Comparison of ENCODE assay signal across 25 cellular contexts in genomic region chr5:81908044-81908443, GRCh38.
"Had no signal": no experiment of that assay in that cellular context is flagged by ENCODE, and none has a peak within 500 bp of the region (broad histone marks: within the 10 kb centered on the region; RNA-seq: fewer than 3 reads in every experiment).

No MANE protein-coding gene starts in this region.

- H3K36me3 ChIP-seq: adrenal gland, esophagus squamous epithelium, left lung, tibial nerve, WERI-Rb-1 had no signal

- FAIRE-seq: colon, islet of Langerhans had no signal

- H3K4me3 ChIP-seq: adrenal gland, esophagus squamous epithelium, left lung, lung, tibial nerve had no signal

- H3K27me3 ChIP-seq: adrenal gland, esophagus squamous epithelium, left lung, tibial nerve had no signal

- H3K27ac ChIP-seq: esophagus squamous epithelium, left lung, tibial nerve, WERI-Rb-1 had no signal

- ATAC-seq: activated CD4-positive, CD25-positive, alpha-beta regulatory T cell treated with anti-CD3 and anti-CD28 coated beads, Interleukin-2, amount 50 U/mL, for 24 hours; left lung; right cardiac atrium had no signal

- H3K4me1 ChIP-seq: adrenal gland, left lung had no signal

- H3K9me3 ChIP-seq: adrenal gland, esophagus squamous epithelium, left lung, tibial nerve had no signal

- DNase-seq: activated CD4-positive, alpha-beta T cell treated with anti-CD3 and anti-CD28 coated beads for 48 hours; activated CD4-positive, alpha-beta T cell treated with anti-CD3 and anti-CD28 coated beads, Interleukin-2, amount 50 U/mL, for 48 hours; activated CD8-positive, alpha-beta memory T cell treated with anti-CD3 and anti-CD28 coated beads for 24 hours; activated effector memory CD4-positive, alpha-beta T cell treated with anti-CD3 and anti-CD28 coated beads, Interleukin-2, amount 50 U/mL, for 16 hours; activated naive CD4-positive, alpha-beta T cell treated with anti-CD3 and anti-CD28 coated beads for 36 hours; activated naive CD8-positive, alpha-beta T cell treated with anti-CD3 and anti-CD28 coated beads for 36 hours; activated T-cell treated with anti-CD3 and anti-CD28 coated beads, Interleukin-2, amount 50 U/mL, for 1 hour; aorta; dermis blood vessel endothelial cell; effector CD4-positive, alpha-beta T cell; esophagus squamous epithelium; foreskin melanocyte; left lung; nephron progenitor cell; nucleus accumbens; right cardiac atrium; stimulated activated naive CD4-positive, alpha-beta T cell treated with Interleukin-2 at 50 U/mL for 16 hours; T1000; WERI-Rb-1 had no signal
